Comparison of ENCODE assay signal across 17 cellular contexts in the genomic region with DNA sequence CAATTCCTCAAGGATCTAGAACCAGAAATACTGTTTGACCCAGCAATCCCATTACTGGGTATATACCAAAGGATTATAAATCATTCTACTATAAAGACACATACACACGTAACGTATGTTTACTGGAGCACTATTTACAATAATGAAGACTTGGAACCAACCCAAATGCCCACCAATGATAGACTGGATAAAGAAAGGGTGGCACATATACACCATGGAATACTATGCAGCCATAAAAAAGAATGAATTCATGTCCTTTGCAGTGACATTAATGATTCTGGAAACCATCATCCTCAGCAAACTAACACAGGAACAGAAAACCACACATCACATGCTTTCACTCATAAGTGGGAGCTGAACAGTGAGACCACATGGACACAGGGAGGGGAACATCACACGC. TPM values are rescaled to one million over a fixed set of nuclear protein-coding genes. Genes with fewer than 3 reads are reported as not detected.
"Had no signal": no experiment of that assay in that cellular context is flagged by ENCODE, and none has a peak within 500 bp of the region (broad histone marks: within the 10 kb centered on the region; RNA-seq: fewer than 3 reads in every experiment).

No MANE protein-coding gene starts in this region.

RNA-seq across cellular contexts. Expression of a gene that starts 52.4 kb away (rescaled TPM):
- total RNA-seq: activated B cell treated with CpG ODN at 0.5 μM for 24 hours; activated CD4-positive, alpha-beta memory T cell treated with anti-CD3 and anti-CD28 coated beads for 36 hours; activated CD4-positive, alpha-beta T cell treated with anti-CD3 and anti-CD28 coated beads, Interleukin-2, amount 10 ng/mL, durations not matched to agents 24 days and 14 days; activated CD8-positive, alpha-beta memory T cell treated with anti-CD3 and anti-CD28 coated beads for 36 hours; activated CD8-positive, alpha-beta T cell treated with anti-CD3 and anti-CD28 coated beads for 36 hours; activated naive CD4-positive, alpha-beta T cell treated with anti-CD3 and anti-CD28 coated beads for 36 hours; activated naive CD8-positive, alpha-beta T cell treated with anti-CD3 and anti-CD28 coated beads, Interleukin-2, amount 10 ng/mL, durations not matched to agents 7 days and 5 days; activated T-cell treated with anti-CD3 and anti-CD28 coated beads, Interleukin-2, amount 50 U/mL, for 4 hours; activated T-cell treated with anti-CD3 and anti-CD28 coated beads, Interleukin-2, amount 50 U/mL, for 72 hours; activated T-helper 1 cell treated with anti-CD3 and anti-CD28 coated beads, Interleukin-12 subunit alpha, Interleukin-12 subunit beta, Interleukin-2, Interleukin-4 antibody, amounts not matched to agents 30 ng/mL and 10 ng/mL and 1 ng/mL, durations not matched to agents 14 hours and 24 hours and 36 hours; activated T-helper 17 cell treated with anti-CD3 and anti-CD28 coated beads, Interleukin-2, amount 50 U/mL, for 72 hours; ascending aorta; bronchial epithelial cell; cardiac muscle cell; chondrocyte; T-cell; T-helper 1 cell treated with Interleukin-12 subunit alpha and Interleukin-12 subunit beta and Interleukin-4 antibody, amounts not matched to agents 30 ng/mL and 1 ng/mL, for 36 hours had no signal
